1 cellular context compared by ENCODE assay signal in genomic region chr1:52633291-52633754, GRCh38.
TF ChIP-seq lines count a peak whose summit lies in the region.

No MANE protein-coding gene starts in this region.

TF ChIP-seq in GM12878, 131 proteins besides CTCF, POLR2A, EP300 and RAD21:
- TF ChIP-seq TCF12 (IDR thresholded peaks at IDR 0.05; ENCODE audit: low read depth, low read length) (no peak), HDAC2 (IDR thresholded peaks at IDR 0.05) (no peak), ZNF687 (IDR thresholded peaks at IDR 0.05) (0 out of 2 replicates have a peak, but pooled peaks have one; percentile 11), RUNX3 (IDR thresholded peaks at IDR 0.05; ENCODE audit: low read length) (peak; percentile 27; the same call in 1 of the 2 replicates), IKZF1 (conservative IDR thresholded peaks at IDR 0.05) (0 out of 2 replicates have a peak, but pooled peaks have one; percentile 29), BHLHE40 (IDR thresholded peaks at IDR 0.05; ENCODE audit: borderline replicate concordance in 1 of 2, low read depth in 2 of 2, low read length in 1 of 2) (peak in 1 of 2 experiments; percentile 11; a peak in 1 of 4 replicates), SUZ12 (IDR thresholded peaks at IDR 0.05; ENCODE audit: unreplicated experiment) (no peak), HDAC6 (IDR thresholded peaks at IDR 0.05; ENCODE audit: unreplicated experiment) (no peak), BCLAF1 (IDR thresholded peaks at IDR 0.05) (no peak)
